Comparison of ENCODE assay signal across 4 cellular contexts in the genomic region with DNA sequence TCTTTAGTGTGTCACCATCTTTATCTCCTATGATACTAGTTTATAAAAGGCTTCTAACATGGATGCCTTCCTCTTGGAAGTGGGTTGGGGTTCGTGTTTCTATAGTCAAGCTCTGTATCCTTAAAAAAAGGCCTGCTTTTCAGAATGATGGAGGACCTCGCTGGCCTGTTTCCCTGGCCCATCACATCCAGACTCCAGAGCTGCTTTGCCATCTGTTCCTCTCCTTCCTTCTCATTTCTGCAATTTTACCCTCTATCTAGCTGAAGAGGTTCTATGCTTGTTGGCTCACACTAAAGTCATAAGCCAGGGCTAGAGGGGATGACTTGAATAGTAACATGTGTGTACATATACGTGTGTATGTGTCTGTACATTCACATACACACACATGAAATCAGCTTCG.
"Had no signal": no experiment of that assay in that cellular context is flagged by ENCODE, and none has a peak within 500 bp of the region (broad histone marks: within the 10 kb centered on the region; RNA-seq: fewer than 3 reads in every experiment).

No MANE protein-coding gene starts in this region.

- H3K27ac ChIP-seq: HL-60 had no signal

- H3K4me2 ChIP-seq: GM23338 had no signal

- DNase-seq: H9, HCEC 1CT had no signal

- H3K4me3 ChIP-seq: GM23338 had no signal

- H2AFZ ChIP-seq: GM23338 had no signal
